8 cellular contexts compared by ENCODE assay signal in the genomic region with DNA sequence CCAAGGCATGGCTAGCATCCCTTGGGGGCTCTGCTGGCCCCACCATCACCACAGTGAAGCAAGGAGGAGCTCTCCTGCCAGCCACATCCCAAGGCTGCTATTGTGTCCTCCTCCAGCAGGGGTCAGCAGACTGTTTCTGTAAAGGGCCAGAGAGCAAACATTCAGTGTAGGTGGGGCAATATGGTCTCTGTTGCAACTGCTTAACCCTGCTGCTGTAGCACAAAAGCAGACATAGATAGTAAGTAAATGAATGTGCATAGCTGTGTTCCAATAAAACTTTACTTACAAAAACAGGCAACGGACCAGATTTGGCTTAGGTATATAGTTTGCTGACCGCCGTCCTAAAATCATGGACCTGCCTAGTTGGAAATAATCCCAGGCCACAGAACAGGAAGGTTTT. TPM values are rescaled to one million over a fixed set of nuclear protein-coding genes. Genes with fewer than 3 reads are reported as not detected.
DNase-seq lines count a peak whose midpoint lies in the region; TF ChIP-seq lines count a peak whose summit lies in the region.

No MANE protein-coding gene starts in this region.

- H3K36me3 Mint-ChIP-seq in H9 (ENCODE audit: insufficient read depth in 1 of 3, low read depth in 3 of 3), result no peaks in the 10 kb centered on the region

- no peak overlapping the region for H3K4me3 Mint-ChIP-seq in H9

- no peaks in the 10 kb centered on the region for H3K9me3 Mint-ChIP-seq in H9

- H4K8ac ChIP-seq in H9 (replicated peaks; ENCODE audit: insufficient read length, low read depth, low read length), result no peak overlapping the region

- H2AK5ac ChIP-seq in H9 (ENCODE audit: insufficient read length, low read length), result no peak overlapping the region

- no peak overlapping the region for H3K27ac ChIP-seq in H9 (ENCODE audit: insufficient read length, low read depth, low read length)
- no peak overlapping the region for H3K27ac ChIP-seq in adrenal gland
- no peak overlapping the region for H3K27ac ChIP-seq in smooth muscle cell (ENCODE audit: low read depth)

- H3K27ac Mint-ChIP-seq in H9, result no peak overlapping the region

- no peak overlapping the region for H4K5ac ChIP-seq in H9 (ENCODE audit: insufficient read length, low read depth, low read length)

- no peak for TF ChIP-seq POLR2A in adrenal gland (IDR thresholded peaks at IDR 0.05)

- H2AFZ ChIP-seq in H9 (ENCODE audit: low read length) (no peak overlapping the region), smooth muscle cell (ENCODE audit: low read depth) (no peak overlapping the region)

- H3K18ac ChIP-seq in H9 (ENCODE audit: insufficient read length, low read depth, low read length), result no peak overlapping the region

- no peaks in the 10 kb centered on the region for H3K9me3 ChIP-seq in H9 (ENCODE audit: control insufficient read depth, low read depth, low read length)
- H3K9me3 ChIP-seq in adrenal gland (replicated peaks in 1 of 3), result no peaks in the 10 kb centered on the region
- no peaks in the 10 kb centered on the region for H3K9me3 ChIP-seq in smooth muscle cell (replicated peaks; ENCODE audit: low read depth)

- H3F3A ChIP-seq in smooth muscle cell (ENCODE audit: low read depth), result no peaks in the 10 kb centered on the region

- H3K56ac ChIP-seq in H9 (ENCODE audit: insufficient read length, low read depth, low read length), result no peak overlapping the region

- H3K23me2 ChIP-seq in H9 (ENCODE audit: insufficient read length, low read depth, low read length, poor library complexity, severe bottlenecking), result no peaks in the 10 kb centered on the region

- H4K20me1 ChIP-seq in H9 (ENCODE audit: control insufficient read depth, insufficient read depth, insufficient read length) (no peaks in the 10 kb centered on the region), smooth muscle cell (ENCODE audit: low read depth) (no peaks in the 10 kb centered on the region)

- no peaks in the 10 kb centered on the region for H3K4me1 ChIP-seq in H9 (ENCODE audit: insufficient read depth, low read length)
- H3K4me1 ChIP-seq in adrenal gland (replicated peaks in 1 of 2), result peaks cover 0 to 4% of the 10 kb centered on the region in 2 donors
- no peaks in the 10 kb centered on the region for H3K4me1 ChIP-seq in smooth muscle cell (ENCODE audit: low read depth)

- no peak overlapping the region for H2BK20ac ChIP-seq in H9 (ENCODE audit: low read depth, low read length, poor library complexity, severe bottlenecking)

- TF ChIP-seq CTCF in H9 (conservative IDR thresholded peaks at IDR 0.05), result peak; percentile 90
- TF ChIP-seq CTCF in adrenal gland (IDR thresholded peaks at IDR 0.05), result peak; percentile 75 to 92 (median 88)
- peak; percentile 80 for TF ChIP-seq CTCF in smooth muscle cell (IDR thresholded peaks at IDR 0.05; ENCODE audit: borderline replicate concordance, insufficient read depth, poor library complexity, severe bottlenecking)

- H3K4me2 ChIP-seq in H9 (ENCODE audit: insufficient read depth, insufficient read length, low read length) (no peak overlapping the region), smooth muscle cell (no peak overlapping the region)

- H2BK15ac ChIP-seq in H9 (ENCODE audit: low read depth, low read length), result no peak overlapping the region

- no peaks in the 10 kb centered on the region for H3K79me1 ChIP-seq in H9 (ENCODE audit: insufficient read depth, low read depth, low read length, poor library complexity, severe bottlenecking)

- H3K27me3 Mint-ChIP-seq in H9 (ENCODE audit: low read depth), result peaks cover 16% of the 10 kb centered on the region

- H2BK120ac ChIP-seq in H9 (ENCODE audit: low read depth, low read length, poor library complexity, severe bottlenecking), result no peak overlapping the region

- H3K4me3 ChIP-seq in adrenal gland (no peak overlapping the region), smooth muscle cell (no peak overlapping the region)

- no CpG with 5 or more reads among the region's 3 CpGs for WGBS in H9 (ENCODE audit: extremely low coverage, insufficient read length, low lambda C conversion rate)
- WGBS in adrenal gland, 4 donors, result 92 to 100% (median 96%) methylated on average over 3 of the region's 3 CpGs
- WGBS in smooth muscle cell (ENCODE audit: low lambda C conversion rate), result 74% methylated on average over 3 of the region's 3 CpGs

- no peak overlapping the region for H4K91ac ChIP-seq in H9 (ENCODE audit: insufficient read length, low read depth, low read length)

- H3K36me3 ChIP-seq in adrenal gland (replicated peaks in 1 of 2), result no peaks in the 10 kb centered on the region
- no peaks in the 10 kb centered on the region for H3K36me3 ChIP-seq in smooth muscle cell (ENCODE audit: low read depth)

- peaks cover 2 to 9% of the 10 kb centered on the region in 2 experiments for H3K4me1 Mint-ChIP-seq in H9

- H3K23ac ChIP-seq in H9 (ENCODE audit: insufficient read length, low read depth, low read length), result no peak overlapping the region

- no peak overlapping the region for H3K14ac ChIP-seq in H9 (ENCODE audit: insufficient read depth, low read length)

- intact Hi-C loops in adrenal gland (cut with DNase I), result loop anchor here (5.0 to 10.0 kb wide), 6 partner anchors 101 to 671 kb away; no protein-coding TSS in a partner anchor

- H3K27me3 ChIP-seq in H9 (ENCODE audit: insufficient read depth, low read length) (no peaks in the 10 kb centered on the region), adrenal gland (no peaks in the 10 kb centered on the region), smooth muscle cell (ENCODE audit: low read depth) (no peaks in the 10 kb centered on the region)

- H3T11ph ChIP-seq in H9 (ENCODE audit: low read length), result no peak overlapping the region

- H3K79me2 ChIP-seq in H9 (ENCODE audit: insufficient read depth, low read length), result no peaks in the 10 kb centered on the region
- H3K79me2 ChIP-seq in smooth muscle cell (ENCODE audit: low read depth), result no peaks in the 10 kb centered on the region

- no peak overlapping the region for H2BK5ac ChIP-seq in H9 (ENCODE audit: insufficient read length, low read length)

- no peak overlapping the region for H3K4ac ChIP-seq in H9 (ENCODE audit: low read depth, low read length)

- H2BK12ac ChIP-seq in H9 (ENCODE audit: insufficient read length, low read depth, low read length), result no peak overlapping the region

- H3K9ac ChIP-seq in H9 (ENCODE audit: extremely low read depth, insufficient read length, low read length), result no peak overlapping the region
- no peak overlapping the region for H3K9ac ChIP-seq in smooth muscle cell (ENCODE audit: low read depth)

- DNase-seq in DMS153 (lab: John Stamatoyannopoulos, UW) (peak; percentile 39), H9 (peak; percentile 84), NCI-H146 (lab: John Stamatoyannopoulos, UW) (peak; percentile 91), SW480 (ENCODE audit: low spot score) (peak; percentile 71), adrenal gland (peak; percentile 75 to 93 (median 85)), hippocampal formation (lab: John Stamatoyannopoulos, UW) (peak; percentile 31 to 33), smooth muscle cell (lab: John Stamatoyannopoulos, UW; ENCODE audit: unreplicated experiment) (peak; percentile 16), cerebellar nuclear complex (lab: John Stamatoyannopoulos, UW) (no peak)

RNA-seq across cellular contexts. Expression of a gene that starts 36.4 kb away (rescaled TPM):
- total RNA-seq in H9 (2021) (0.33 and 0.39 TPM in 2 replicates), adrenal gland (10 to 100 TPM; 24.9 to 42.8 (median 30.5) TPM), smooth muscle cell (0.45 and 0.63 TPM in 2 replicates)
- polyA plus RNA-seq in adrenal gland (10 to 100 TPM in 1 of 3 donors, 1 to 10 TPM in 2; 5.2 to 22.6 (median 6.0) TPM), smooth muscle cell (0.48 TPM in 1 of 2 replicates, not detected in the other)

Comparison
In these comparisons a context has a peak if more than half of its experiments do, and no peak if none do; other contexts are left out.
1. DNase-seq: peak in DMS153 (single experiment), H9 (single experiment), NCI-H146 (single experiment), SW480 (single experiment), adrenal gland (7 of 7), hippocampal formation (2 of 2) and smooth muscle cell (single experiment); none in cerebellar nuclear complex (0 of 2).
2. RNA of a gene that starts 36.4 kb away (total RNA-seq): 24.9 to 42.8 TPM in adrenal gland; 0.45 to 0.63 TPM in smooth muscle cell and 0.33 to 0.39 TPM in H9; every median in the first group is over 10 times any median in the second.
3. Peak in every context shown above with its lines, with median percentiles within 50 percentile points of each other: CTCF ChIP-seq.